In genomic region chr22:45441158-45441557, GRCh38 we compare ENCODE assay signal across 8 cellular contexts. TPM values are rescaled to one million over a fixed set of nuclear protein-coding genes. Genes with fewer than 3 reads are reported as not detected.
A peak's percentile ranks its signal among the peaks of the same experiment; 100 is the strongest.
DNase-seq lines count a peak whose midpoint lies in the region; ATAC-seq and TF ChIP-seq lines count a peak whose summit lies in the region.

No MANE protein-coding gene starts in this region.

- H3K9ac ChIP-seq in PC-3 (ENCODE audit: low read length) (no peak overlapping the region), smooth muscle cell (ENCODE audit: low read depth) (no peak overlapping the region)

- H3K27ac ChIP-seq in PC-3 (ENCODE audit: low read length) (no peak overlapping the region), smooth muscle cell (ENCODE audit: low read depth) (no peak overlapping the region)

- H3K4me1 ChIP-seq in PC-3 (ENCODE audit: insufficient read depth, low read length) (peaks cover 3% of the 10 kb centered on the region; the same call in 1 of the 2 replicates), smooth muscle cell (ENCODE audit: low read depth) (peaks cover 6% of the 10 kb centered on the region)

- POLR2A ChIA-PET in PC-3 (lab: Charles Lee; ENCODE audit: unreplicated experiment): interaction anchor here (0.7 kb wide), 1 partner anchor 60 kb away, joined by 3 read pairs; no protein-coding TSS in a partner anchor

- CTCF ChIA-PET in PC-3 (lab: Charles Lee): no interaction called here

- H3K9me2 ChIP-seq in PC-3 (replicated peaks; ENCODE audit: low read length): no peaks in the 10 kb centered on the region

- DNase-seq in COLO668 (lab: John Stamatoyannopoulos, UW; ENCODE audit: unreplicated experiment): peak; percentile 67
- DNase-seq in HCEC 1CT: peak; percentile 68
- peak; percentile 70 for DNase-seq in PC-3
- peak; percentile 24 for DNase-seq in amniotic stem cell (lab: John Stamatoyannopoulos, UW)
- peak; percentile 71 for DNase-seq in hepatic stellate cell (ENCODE audit: low spot score)
- DNase-seq in smooth muscle cell (lab: John Stamatoyannopoulos, UW; ENCODE audit: unreplicated experiment): no peak
- DNase-seq in posterior vena cava (ENCODE audit: low spot score): no peak
- no peak for DNase-seq in activated gamma-delta T cell treated with Interleukin-2 at 50 U/mL for 16 hours

- intact Hi-C loops in PC-3 (cut with micrococcal nuclease): loop anchor here (1.0 kb wide), 1 partner anchor 108 kb away; no protein-coding TSS in a partner anchor
- intact Hi-C loops in posterior vena cava (cut with DNase I): loop anchor here in 1 of 2 donors (2.0 kb wide), 1 partner anchor 114 kb away; no protein-coding TSS in a partner anchor

- TF ChIP-seq CTCF in PC-3 (conservative IDR thresholded peaks at IDR 0.05; ENCODE audit: low read depth, low read length) (peak; percentile 78), smooth muscle cell (IDR thresholded peaks at IDR 0.05; ENCODE audit: borderline replicate concordance, insufficient read depth, poor library complexity, severe bottlenecking) (peak; percentile 64)

- peak; percentile 100 for ATAC-seq in PC-3

- H3K4me3 ChIP-seq in PC-3 (ENCODE audit: low read length) (peak overlapping the region; percentile 55), smooth muscle cell (no peak overlapping the region)

- 37% methylated on average over 9 of the region's 9 CpGs for WGBS in smooth muscle cell (ENCODE audit: low lambda C conversion rate)

- H2AFZ ChIP-seq in PC-3 (ENCODE audit: low read length): peak overlapping the region; percentile 79
- H2AFZ ChIP-seq in smooth muscle cell (ENCODE audit: low read depth): no peak overlapping the region

- H4K20me1 ChIP-seq in PC-3 (ENCODE audit: low read length) (no peaks in the 10 kb centered on the region), smooth muscle cell (ENCODE audit: low read depth) (no peaks in the 10 kb centered on the region)

- H3K27me3 ChIP-seq in PC-3 (ENCODE audit: low read length) (no peaks in the 10 kb centered on the region), smooth muscle cell (ENCODE audit: low read depth) (no peaks in the 10 kb centered on the region)

- no peaks in the 10 kb centered on the region for H3K9me3 ChIP-seq in PC-3 (ENCODE audit: low read length)
- H3K9me3 ChIP-seq in smooth muscle cell (replicated peaks; ENCODE audit: low read depth): no peaks in the 10 kb centered on the region

- no TSS peak for BruUV-seq in PC-3 (replicated peaks; lab: Mats Ljungman, UMichigan)

- H3K79me2 ChIP-seq in PC-3 (ENCODE audit: low read length) (no peaks in the 10 kb centered on the region), smooth muscle cell (ENCODE audit: low read depth) (no peaks in the 10 kb centered on the region)

- H3K4me2 ChIP-seq in PC-3 (ENCODE audit: low read length) (peak overlapping the region; percentile 78), smooth muscle cell (no peak overlapping the region)

- H3K36me3 ChIP-seq in PC-3 (ENCODE audit: low read depth, low read length) (no peaks in the 10 kb centered on the region), smooth muscle cell (ENCODE audit: low read depth) (no peaks in the 10 kb centered on the region)

- H3F3A ChIP-seq in PC-3 (ENCODE audit: low read length, unreplicated experiment): no peaks in the 10 kb centered on the region
- peaks cover 8% of the 10 kb centered on the region for H3F3A ChIP-seq in smooth muscle cell (ENCODE audit: low read depth)

RNA-seq across cellular contexts. Expression of gene RIBC2, which starts 27.7 kb away (rescaled TPM):
- total RNA-seq in PC-3 (2014; rRNA removed) (2.7 and 4.5 TPM in 2 replicates), smooth muscle cell (1.2 and 1.6 TPM in 2 replicates), posterior vena cava (under 1 TPM in 1 of 2 donors, not detected in 1; 0.42 TPM)
- 1.8 and 2.6 TPM in 2 replicates for polyA plus RNA-seq in smooth muscle cell

RNA-seq across cellular contexts. Expression of gene SMC1B, which starts 27.8 kb away (rescaled TPM):
- total RNA-seq in PC-3 (2014; rRNA removed) (0.04 TPM in 1 of 2 replicates, not detected in the other), smooth muscle cell (not detected in 2 replicates), posterior vena cava (not detected)
- 0.06 TPM in 1 of 2 replicates, not detected in the other for polyA plus RNA-seq in smooth muscle cell

Comparison
In these comparisons a context has a peak if more than half of its experiments do, and no peak if none do; other contexts are left out.
1. DNase-seq: peak in COLO668 (single experiment), HCEC 1CT (single experiment), PC-3 (single experiment), amniotic stem cell (single experiment) and hepatic stellate cell (single experiment); none in smooth muscle cell (single experiment), posterior vena cava (single experiment) and activated gamma-delta T cell treated with Interleukin-2 at 50 U/mL for 16 hours (single experiment).